Comparison of ENCODE assay signal across 15 cellular contexts in genomic region chr2:151973013-151973900, GRCh38.
DNase-seq lines count a peak whose midpoint lies in the region; ATAC-seq and TF ChIP-seq lines count a peak whose summit lies in the region.
"Had no signal": no experiment of that assay in that cellular context is flagged by ENCODE, and none has a peak within 500 bp of the region (broad histone marks: within the 10 kb centered on the region; RNA-seq: fewer than 3 reads in every experiment).

No MANE protein-coding gene starts in this region.

- H3K9ac ChIP-seq in Loucy (ENCODE audit: low read depth, low read length, poor library complexity, severe bottlenecking), result peak overlapping the region; percentile 53

- peaks cover 12% of the 10 kb centered on the region for H3K27me3 Mint-ChIP-seq in activated T-helper 17 cell treated with anti-CD3 and anti-CD28 coated beads, Interleukin-2, amount 50 U/mL, for 72 hours
- peaks cover 3% of the 10 kb centered on the region for H3K27me3 Mint-ChIP-seq in activated T-cell treated with anti-CD3 and anti-CD28 coated beads, Interleukin-2, amount 50 U/mL, for 24 hours

- no peak overlapping the region for H3K27ac ChIP-seq in ACC112 (ENCODE audit: low read depth, low read length)
- peak overlapping the region; percentile 60 for H3K27ac ChIP-seq in angular gyrus (ENCODE audit: low read depth, low read length)
- H3K27ac ChIP-seq: lower lobe of right lung had no signal

- H3K4me3 ChIP-seq in ACC112 (ENCODE audit: low read depth, low read length) (no peak overlapping the region), Loucy (ENCODE audit: low read length, poor library complexity, severe bottlenecking) (peak overlapping the region; percentile 69), lower leg skin (ENCODE audit: low read depth, poor library complexity, severe bottlenecking) (no peak overlapping the region)
- H3K4me3 ChIP-seq: lower lobe of right lung had no signal

- intact Hi-C loops in lower leg skin (cut with DNase I; ENCODE audit: low total_unique reads), result no loop called here

- TF ChIP-seq CTCF in Loucy (conservative IDR thresholded peaks at IDR 0.05; ENCODE audit: low read length) (no peak), lower leg skin (IDR thresholded peaks at IDR 0.05) (no peak)

- H4K20me1 ChIP-seq in Loucy (ENCODE audit: insufficient read depth, low read length, poor library complexity, severe bottlenecking), result no peaks in the 10 kb centered on the region

- H2AFZ ChIP-seq in ACC112 (ENCODE audit: low read length, unreplicated experiment) (peak overlapping the region; percentile 56), Loucy (ENCODE audit: low read length) (peak overlapping the region; percentile 77)

- H3K4me2 ChIP-seq in Loucy (ENCODE audit: low read depth, low read length, poor library complexity, severe bottlenecking), result peak overlapping the region; percentile 70

- H3K9me3 ChIP-seq in Loucy (ENCODE audit: insufficient read depth, low read depth, low read length), result no peaks in the 10 kb centered on the region
- H3K9me3 ChIP-seq: lower lobe of right lung had no signal

- H3K36me3 Mint-ChIP-seq in activated T-helper 17 cell treated with anti-CD3 and anti-CD28 coated beads, Interleukin-2, amount 50 U/mL, for 72 hours (ENCODE audit: low read depth), result no peaks in the 10 kb centered on the region
- no peaks in the 10 kb centered on the region for H3K36me3 Mint-ChIP-seq in activated T-cell treated with anti-CD3 and anti-CD28 coated beads, Interleukin-2, amount 50 U/mL, for 24 hours (ENCODE audit: low read depth)

- WGBS in lower leg skin, 2 donors, result 61 to 72% methylated on average over 8 of the region's 8 CpGs

- DNase-seq in left kidney (ENCODE audit: low read depth, low spot score) (peak; percentile 49), lower leg skin (ENCODE audit: low spot score in 2 of 2) (no peak)
- no peak for DNase-seq in activated T-cell treated with anti-CD3 and anti-CD28 coated beads, Interleukin-2, amount 50 U/mL, for 24 hours
- DNase-seq: activated CD4-positive, alpha-beta T cell treated with anti-CD3 and anti-CD28 coated beads, Interleukin-2, amount 10 ng/mL, durations not matched to agents 7 days and 5 days; activated naive CD8-positive, alpha-beta T cell treated with anti-CD3 and anti-CD28 coated beads, Interleukin-2, amount 50 U/mL, for 24 hours; activated T-cell treated with anti-CD3 and anti-CD28 coated beads, Interleukin-2, amount 50 U/mL, for 4 hours; lower lobe of right lung; small intestine had no signal

- peaks cover 7% of the 10 kb centered on the region for H3K4me1 Mint-ChIP-seq in activated T-helper 17 cell treated with anti-CD3 and anti-CD28 coated beads, Interleukin-2, amount 50 U/mL, for 72 hours
- peaks cover 13% of the 10 kb centered on the region for H3K4me1 Mint-ChIP-seq in activated T-cell treated with anti-CD3 and anti-CD28 coated beads, Interleukin-2, amount 50 U/mL, for 24 hours (ENCODE audit: low read depth)

- TF ChIP-seq POLR2A in lower leg skin (IDR thresholded peaks at IDR 0.05), result no peak

- ATAC-seq in GM21723 (IDR thresholded peaks at IDR 0.05; ENCODE audit: unreplicated experiment), result no peak
- ATAC-seq in activated T-helper 17 cell treated with anti-CD3 and anti-CD28 coated beads, Interleukin-2, amount 50 U/mL, for 72 hours (replicated peaks), result no peak
- ATAC-seq: activated naive CD8-positive, alpha-beta T cell treated with anti-CD3 and anti-CD28 coated beads, Interleukin-2, amount 50 U/mL, for 24 hours; activated T-cell treated with anti-CD3 and anti-CD28 coated beads, Interleukin-2, amount 50 U/mL, for 4 hours; HCT116 had no signal

- H3K79me2 ChIP-seq in ACC112 (ENCODE audit: control insufficient read depth, insufficient read depth, low read length, unreplicated experiment), result no peaks in the 10 kb centered on the region
- no peaks in the 10 kb centered on the region for H3K79me2 ChIP-seq in Loucy (ENCODE audit: insufficient read depth, low read length)

- H3K4me1 ChIP-seq in ACC112 (ENCODE audit: control insufficient read depth, insufficient read depth, low read length, unreplicated experiment), result no peaks in the 10 kb centered on the region
- H3K4me1 ChIP-seq in Loucy (ENCODE audit: insufficient read depth, low read length, poor library complexity, severe bottlenecking), result peaks cover 3% of the 10 kb centered on the region

- no peaks in the 10 kb centered on the region for H3K9me3 Mint-ChIP-seq in activated T-helper 17 cell treated with anti-CD3 and anti-CD28 coated beads, Interleukin-2, amount 50 U/mL, for 72 hours
- no peaks in the 10 kb centered on the region for H3K9me3 Mint-ChIP-seq in activated T-cell treated with anti-CD3 and anti-CD28 coated beads, Interleukin-2, amount 50 U/mL, for 24 hours
- H3K9me3 Mint-ChIP-seq: activated CD4-positive, alpha-beta T cell treated with anti-CD3 and anti-CD28 coated beads, Interleukin-2, amount 10 ng/mL, durations not matched to agents 7 days and 5 days; activated naive CD8-positive, alpha-beta T cell treated with anti-CD3 and anti-CD28 coated beads, Interleukin-2, amount 50 U/mL, for 24 hours; activated T-cell treated with anti-CD3 and anti-CD28 coated beads, Interleukin-2, amount 50 U/mL, for 4 hours; T-helper 2 cell treated with Interferon-gamma antibody and Interleukin-4, amounts not matched to agents 5 μg/mL and 100 μg/mL, for 36 hours had no signal

- no peak overlapping the region for H3K27ac Mint-ChIP-seq in activated T-helper 17 cell treated with anti-CD3 and anti-CD28 coated beads, Interleukin-2, amount 50 U/mL, for 72 hours
- H3K27ac Mint-ChIP-seq in activated T-cell treated with anti-CD3 and anti-CD28 coated beads, Interleukin-2, amount 50 U/mL, for 24 hours, result no peak overlapping the region
- H3K27ac Mint-ChIP-seq: activated CD4-positive, alpha-beta T cell treated with anti-CD3 and anti-CD28 coated beads, Interleukin-2, amount 10 ng/mL, durations not matched to agents 7 days and 5 days; activated naive CD8-positive, alpha-beta T cell treated with anti-CD3 and anti-CD28 coated beads, Interleukin-2, amount 50 U/mL, for 24 hours; T-helper 2 cell treated with Interferon-gamma antibody and Interleukin-4, amounts not matched to agents 5 μg/mL and 100 μg/mL, for 36 hours had no signal

- no peaks in the 10 kb centered on the region for H3K36me3 ChIP-seq in ACC112 (ENCODE audit: insufficient read depth, low read length)
- no peaks in the 10 kb centered on the region for H3K36me3 ChIP-seq in Loucy (ENCODE audit: insufficient read depth, low read length)
- H3K36me3 ChIP-seq: lower lobe of right lung had no signal

- H3K4me3 Mint-ChIP-seq in activated T-helper 17 cell treated with anti-CD3 and anti-CD28 coated beads, Interleukin-2, amount 50 U/mL, for 72 hours, result no peak overlapping the region
- H3K4me3 Mint-ChIP-seq in activated T-cell treated with anti-CD3 and anti-CD28 coated beads, Interleukin-2, amount 50 U/mL, for 24 hours, result no peak overlapping the region
- H3K4me3 Mint-ChIP-seq: activated CD4-positive, alpha-beta T cell treated with anti-CD3 and anti-CD28 coated beads, Interleukin-2, amount 10 ng/mL, durations not matched to agents 7 days and 5 days; activated naive CD8-positive, alpha-beta T cell treated with anti-CD3 and anti-CD28 coated beads, Interleukin-2, amount 50 U/mL, for 24 hours; activated T-cell treated with anti-CD3 and anti-CD28 coated beads, Interleukin-2, amount 50 U/mL, for 4 hours; T-helper 2 cell treated with Interferon-gamma antibody and Interleukin-4, amounts not matched to agents 5 μg/mL and 100 μg/mL, for 36 hours had no signal

- no peaks in the 10 kb centered on the region for H3K9me2 ChIP-seq in Loucy (replicated peaks; ENCODE audit: low read depth, low read length)

- no peaks in the 10 kb centered on the region for H3F3A ChIP-seq in Loucy (ENCODE audit: low read depth)

- peaks cover 22% of the 10 kb centered on the region for H3K27me3 ChIP-seq in ACC112 (ENCODE audit: insufficient read depth, low read length)
- no peaks in the 10 kb centered on the region for H3K27me3 ChIP-seq in Loucy (ENCODE audit: insufficient read depth, low read length, poor library complexity, severe bottlenecking)
